ENCODE assay signal across 8 cellular contexts in the genomic region with DNA sequence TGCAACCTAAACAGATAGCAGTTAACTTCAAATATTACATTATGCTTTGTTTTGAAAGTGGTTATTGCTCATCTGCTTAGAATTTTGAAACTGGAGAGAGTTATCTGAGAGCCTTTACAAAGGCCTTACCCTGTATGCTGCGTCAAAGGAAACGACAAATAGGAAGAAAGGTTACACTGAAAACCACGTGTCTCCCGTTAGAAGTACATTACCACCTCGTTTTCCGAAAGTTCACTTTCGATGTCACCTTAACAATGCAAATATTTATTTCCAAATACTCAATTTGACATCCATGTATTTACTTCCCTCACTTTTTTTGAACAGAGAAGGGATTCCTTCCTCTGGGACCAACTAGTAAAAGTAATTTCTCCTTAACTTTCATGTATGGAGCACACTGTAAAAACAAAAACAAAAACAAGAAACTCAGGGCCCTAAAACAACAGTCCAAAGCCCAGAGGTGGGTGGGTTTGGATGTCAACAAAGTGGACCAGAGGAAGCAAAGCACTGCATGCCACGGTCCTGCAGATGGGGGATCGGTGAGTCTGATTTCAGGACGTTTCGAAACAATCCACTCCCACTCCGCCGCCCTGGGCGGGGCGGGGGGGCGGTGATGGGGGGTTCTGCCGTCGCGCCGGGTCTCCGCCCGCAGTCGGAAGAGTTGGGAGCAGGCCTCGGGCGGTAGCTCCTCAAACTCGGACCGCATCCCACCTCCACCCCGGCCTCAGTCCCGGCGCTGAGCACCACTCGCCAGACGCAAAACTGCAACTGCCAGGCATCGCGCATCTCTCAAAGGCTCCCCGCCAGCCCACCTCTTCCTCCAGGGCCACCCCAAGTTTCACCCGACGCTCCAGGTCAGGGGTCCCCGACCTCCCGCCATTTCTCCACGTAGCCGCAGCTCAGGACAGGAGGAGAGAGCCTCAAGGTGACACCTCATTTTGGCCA. TPM values are rescaled to one million over a fixed set of nuclear protein-coding genes. Genes with fewer than 3 reads are reported as not detected.
DNase-seq lines count a peak whose midpoint lies in the region; ATAC-seq and TF ChIP-seq lines count a peak whose summit lies in the region.

No MANE protein-coding gene starts in this region.

- peak overlapping the region; percentile 93 for H3K9ac ChIP-seq in SU-DHL-6 (ENCODE audit: low read length)
- H3K9ac ChIP-seq in adipocyte (ENCODE audit: low read length): peak overlapping the region; percentile 99

- no peak for TF ChIP-seq POLR2A in prostate gland (IDR thresholded peaks at IDR 0.05)

- no peaks in the 10 kb centered on the region for H3K9me2 ChIP-seq in SU-DHL-6 (replicated peaks; ENCODE audit: insufficient read depth, low read length)

- peaks cover 0 to 1% (median 0%) of the 10 kb centered on the region in 7 donors for H3K9me3 Mint-ChIP-seq in CD4-positive, CD25-positive, alpha-beta regulatory T cell

- H3K36me3 ChIP-seq in CD4-positive, CD25-positive, alpha-beta regulatory T cell (ENCODE audit: control insufficient read depth, insufficient read depth, low read length): peaks cover 3% of the 10 kb centered on the region
- H3K36me3 ChIP-seq in SU-DHL-6 (ENCODE audit: low read length) (peaks cover 34% of the 10 kb centered on the region; the same call in 1 of the 2 replicates), adipocyte (ENCODE audit: control insufficient read depth, insufficient read depth, low read length, severe bottlenecking) (no peaks in the 10 kb centered on the region), prostate gland (no peaks in the 10 kb centered on the region)

- TF ChIP-seq CTCF in SU-DHL-6 (IDR thresholded peaks at IDR 0.05; ENCODE audit: insufficient read depth, low read length, poor library complexity, severe bottlenecking) (no peak), prostate gland (IDR thresholded peaks at IDR 0.05) (no peak)

- DNase-seq in CD4-positive, CD25-positive, alpha-beta regulatory T cell: peak; percentile 54 to 79 (median 72)
- peak; percentile 49 for DNase-seq in HS-5 (ENCODE audit: low read depth)
- peak; percentile 87 for DNase-seq in adipocyte (ENCODE audit: low read depth)
- peak; percentile 68 for DNase-seq in left cardiac atrium
- DNase-seq in prostate gland (ENCODE audit: low spot score): peak; percentile 33
- no peak for DNase-seq in NCI-H526 treated with DMSO at 0.1 percent for 48 hours (lab: John Stamatoyannopoulos, UW)

- peak overlapping the region; percentile 93 for H3K4me3 ChIP-seq in CD4-positive, CD25-positive, alpha-beta regulatory T cell (ENCODE audit: low read depth, low read length)
- peak overlapping the region; percentile 99 for H3K4me3 ChIP-seq in SU-DHL-6 (ENCODE audit: insufficient read depth, low read length, poor library complexity, severe bottlenecking)
- H3K4me3 ChIP-seq in adipocyte (ENCODE audit: low read length): peak overlapping the region; percentile 99
- H3K4me3 ChIP-seq in prostate gland: peak overlapping the region; percentile 82 to 88

- H3K27ac Mint-ChIP-seq in CD4-positive, CD25-positive, alpha-beta regulatory T cell: peak overlapping the region; percentile 96 to 100 (median 99)

- H4K20me1 ChIP-seq in SU-DHL-6 (ENCODE audit: low read depth, low read length): peaks cover 6% of the 10 kb centered on the region; the same call in 1 of the 2 replicates

- H3K27me3 ChIP-seq in CD4-positive, CD25-positive, alpha-beta regulatory T cell (ENCODE audit: control insufficient read depth, insufficient read depth, low read length): no peaks in the 10 kb centered on the region
- no peaks in the 10 kb centered on the region for H3K27me3 ChIP-seq in SU-DHL-6 (ENCODE audit: low read length)
- H3K27me3 ChIP-seq in adipocyte (replicated peaks; ENCODE audit: control insufficient read depth, insufficient read depth, low read length): no peaks in the 10 kb centered on the region
- no peaks in the 10 kb centered on the region for H3K27me3 ChIP-seq in prostate gland (replicated peaks; ENCODE audit: insufficient read depth)

- H3K27ac ChIP-seq in CD4-positive, CD25-positive, alpha-beta regulatory T cell (ENCODE audit: insufficient read depth, low read length, poor library complexity, severe bottlenecking): peak overlapping the region; percentile 97
- peak overlapping the region; percentile 82 for H3K27ac ChIP-seq in SU-DHL-6 (ENCODE audit: low read depth, low read length)
- H3K27ac ChIP-seq in prostate gland: peak overlapping the region; percentile 94 to 97

- H3F3A ChIP-seq in SU-DHL-6 (ENCODE audit: insufficient read depth): no peaks in the 10 kb centered on the region

- peak; percentile 8 to 11 for ATAC-seq in CD4-positive, CD25-positive, alpha-beta regulatory T cell (ENCODE audit: low read depth in 2 of 2)
- ATAC-seq in GM19397 (IDR thresholded peaks at IDR 0.05; ENCODE audit: unreplicated experiment) (peak; percentile 12), left cardiac atrium (peak; percentile 23 to 45)

- no peaks in the 10 kb centered on the region for H3K9me3 ChIP-seq in CD4-positive, CD25-positive, alpha-beta regulatory T cell (ENCODE audit: control insufficient read depth in 2 of 2, low read length in 2 of 2)
- no peaks in the 10 kb centered on the region for H3K9me3 ChIP-seq in SU-DHL-6 (ENCODE audit: insufficient read depth, low read length)
- H3K9me3 ChIP-seq in adipocyte (ENCODE audit: control insufficient read depth, low read length): no peaks in the 10 kb centered on the region
- no peaks in the 10 kb centered on the region for H3K9me3 ChIP-seq in prostate gland

- H3K4me1 Mint-ChIP-seq in CD4-positive, CD25-positive, alpha-beta regulatory T cell: peaks cover 35 to 60% (median 50%) of the 10 kb centered on the region in 4 donors

- intact Hi-C loops in left cardiac atrium (cut with DNase I) (loop anchor here in 1 of 2 donors (10.0 kb wide), 1 partner anchor 204 kb away; the partner anchor contains the start of gene DESI2), prostate gland (cut with DNase I) (loop anchor here (10.0 kb wide), 2 partner anchors 236 to 606 kb away; no protein-coding TSS in a partner anchor)

- WGBS in prostate gland: under 1% methylated on average over 33 of the region's 41 CpGs

- H2AFZ ChIP-seq in SU-DHL-6 (ENCODE audit: low read depth, low read length, severe bottlenecking): peak overlapping the region; percentile 50

- peaks cover 5% of the 10 kb centered on the region for H3K27me3 Mint-ChIP-seq in CD4-positive, CD25-positive, alpha-beta regulatory T cell

- H3K79me2 ChIP-seq in SU-DHL-6 (ENCODE audit: insufficient read depth, low read length): peaks cover 58% of the 10 kb centered on the region

- peaks cover 53% of the 10 kb centered on the region for H3K4me1 ChIP-seq in CD4-positive, CD25-positive, alpha-beta regulatory T cell (ENCODE audit: control insufficient read depth, insufficient read depth, low read length, poor library complexity, severe bottlenecking)
- H3K4me1 ChIP-seq in adipocyte (ENCODE audit: control insufficient read depth, insufficient read depth, low read length) (peaks cover 34% of the 10 kb centered on the region), prostate gland (replicated peaks) (no peaks in the 10 kb centered on the region)

- peaks cover 5% of the 10 kb centered on the region for H3K36me3 Mint-ChIP-seq in CD4-positive, CD25-positive, alpha-beta regulatory T cell

- H3K4me2 ChIP-seq in SU-DHL-6 (ENCODE audit: low read depth, low read length, poor library complexity, severe bottlenecking): peak overlapping the region; percentile 99

- H3K4me3 Mint-ChIP-seq in CD4-positive, CD25-positive, alpha-beta regulatory T cell: peak overlapping the region; percentile 91 to 98 (median 94)

RNA-seq across cellular contexts. Expression of gene ADSS2, which starts 0.8 kb away (rescaled TPM):
- total RNA-seq in CD4-positive, CD25-positive, alpha-beta regulatory T cell: 53.4 TPM
- 10 to 100 TPM; 27.1 to 29.0 (median 28.0) TPM for polyA plus RNA-seq in CD4-positive, CD25-positive, alpha-beta regulatory T cell
- total RNA-seq in left cardiac atrium (10 to 100 TPM in 1 of 2 donors, 1 to 10 TPM in 1; 8.5 to 16.5 TPM), prostate gland (10 to 100 TPM; 42.5 to 43.2 TPM)

RNA-seq across cellular contexts. Expression of gene CATSPERE, which starts 10.2 kb away (rescaled TPM):
- 0.49 TPM for total RNA-seq in CD4-positive, CD25-positive, alpha-beta regulatory T cell
- polyA plus RNA-seq in CD4-positive, CD25-positive, alpha-beta regulatory T cell: under 1 TPM in 1 of 4 donors, not detected in 3; 0.58 TPM
- total RNA-seq in left cardiac atrium (under 1 TPM; 0.59 to 0.71 TPM), prostate gland (1 to 10 TPM in 1 of 2 donors, under 1 TPM in 1; 0.32 to 3.9 TPM)
